In genomic region chr17:38225844-38226495, GRCh38 we compare ENCODE assay signal across 15 cellular contexts. TPM values are rescaled to one million over a fixed set of nuclear protein-coding genes. Genes with fewer than 3 reads are reported as not detected.
"Had no signal": no experiment of that assay in that cellular context is flagged by ENCODE, and none has a peak within 500 bp of the region (broad histone marks: within the 10 kb centered on the region; RNA-seq: fewer than 3 reads in every experiment).

No MANE protein-coding gene starts in this region.

RNA-seq across cellular contexts. Expression of gene TBC1D3, which starts 33.6 kb away (rescaled TPM):
- total RNA-seq: stomach, subcutaneous adipose tissue, suprapubic skin, temporal lobe, testis, thoracic aorta, thyroid gland, tibial nerve, transverse colon, upper lobe of left lung, ureter, urinary bladder, uterus, vagina had no signal
- polyA plus RNA-seq: stomach, thymus had no signal
